Comparison of ENCODE assay signal across 23 cellular contexts in the genomic region with DNA sequence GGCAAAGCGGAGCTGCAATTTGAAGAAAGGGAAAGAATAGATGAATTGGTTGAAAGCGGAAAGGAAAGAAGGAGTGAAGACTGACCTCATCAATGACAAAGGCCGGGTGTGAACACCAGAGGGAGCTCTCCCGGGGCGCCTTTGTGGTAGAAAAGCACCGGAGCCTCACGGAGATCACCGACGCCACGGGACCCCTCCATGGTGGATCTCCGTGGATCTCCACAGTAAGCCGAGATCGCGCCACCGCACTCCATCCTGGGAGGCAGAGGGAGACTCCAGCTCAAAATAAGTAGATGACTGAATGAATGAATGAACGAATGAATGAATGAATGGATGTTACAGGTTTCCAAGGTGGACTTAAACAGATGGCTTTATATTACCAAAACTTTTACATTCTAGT. TPM values are rescaled to one million over a fixed set of nuclear protein-coding genes. Genes with fewer than 3 reads are reported as not detected.
DNase-seq lines count a peak whose midpoint lies in the region; ATAC-seq, FAIRE-seq and TF ChIP-seq lines count a peak whose summit lies in the region.
"Had no signal": no experiment of that assay in that cellular context is flagged by ENCODE, and none has a peak within 500 bp of the region (broad histone marks: within the 10 kb centered on the region; RNA-seq: fewer than 3 reads in every experiment).

No MANE protein-coding gene starts in this region.

- H3K56ac ChIP-seq in mesendoderm (ENCODE audit: low read length), result no peak overlapping the region

- H3K27ac ChIP-seq in MM.1S (ENCODE audit: low read length) (no peak overlapping the region), GM12878 (ENCODE audit: control insufficient read depth, insufficient read depth) (no peak overlapping the region), mesendoderm (ENCODE audit: low read depth, low read length) (no peak overlapping the region)
- H3K27ac ChIP-seq: gastroesophageal sphincter had no signal

- H4K20me1 ChIP-seq in MM.1S (ENCODE audit: insufficient read depth, low read length), result no peaks in the 10 kb centered on the region
- no peaks in the 10 kb centered on the region for H4K20me1 ChIP-seq in GM12878 (ENCODE audit: control insufficient read depth, insufficient read depth)

- TF ChIP-seq RAD21 in GM12878 (IDR thresholded peaks at IDR 0.05; ENCODE audit: insufficient read depth, low read depth, low read length), result no peak

- no peak overlapping the region for H4K8ac ChIP-seq in mesendoderm (ENCODE audit: low read depth, low read length)

- H3K9ac ChIP-seq in MM.1S (ENCODE audit: low read length) (no peak overlapping the region), GM12878 (ENCODE audit: control insufficient read depth, insufficient read depth, low read length) (no peak overlapping the region), mesendoderm (ENCODE audit: low read length) (no peak overlapping the region)

- no peak for FAIRE-seq in GM12878 (lab: Jason Lieb, UNC)
- FAIRE-seq: bronchial epithelial cell, endothelial cell of umbilical vein, H54, urothelium cell line had no signal

- no peak overlapping the region for H2AK5ac ChIP-seq in mesendoderm (ENCODE audit: low read length)

- no peak overlapping the region for H2BK120ac ChIP-seq in mesendoderm (ENCODE audit: low read depth, low read length)

- H3K36me3 ChIP-seq in MM.1S (replicated peaks; ENCODE audit: insufficient read depth, low read length) (no peaks in the 10 kb centered on the region), GM12878 (ENCODE audit: control insufficient read depth in 2 of 2, insufficient read depth in 2 of 2, low read length in 1 of 2) (peaks cover 0 to 17% of the 10 kb centered on the region in 2 experiments; a peak in 2 of 4 replicates), mesendoderm (ENCODE audit: control insufficient read depth, insufficient read depth, low read length) (no peaks in the 10 kb centered on the region)
- H3K36me3 ChIP-seq: gastroesophageal sphincter had no signal

- peaks cover 8% of the 10 kb centered on the region for H3K4me1 ChIP-seq in MM.1S (ENCODE audit: low read length)
- H3K4me1 ChIP-seq in GM12878 (ENCODE audit: control insufficient read depth, insufficient read depth, low read length), result peaks cover 12% of the 10 kb centered on the region
- H3K4me1 ChIP-seq in mesendoderm (ENCODE audit: control insufficient read depth, low read depth, low read length), result peaks cover 3% of the 10 kb centered on the region
- H3K4me1 ChIP-seq: gastroesophageal sphincter had no signal

- peaks cover 23% of the 10 kb centered on the region; the same call in 1 of the 2 replicates for H3K79me2 ChIP-seq in MM.1S (ENCODE audit: low read length)
- peaks cover 22% of the 10 kb centered on the region for H3K79me2 ChIP-seq in GM12878 (ENCODE audit: control insufficient read depth, insufficient read depth, low read length)
- no peaks in the 10 kb centered on the region for H3K79me2 ChIP-seq in mesendoderm (ENCODE audit: control insufficient read depth, insufficient read depth, low read length)

- H3K27me3 ChIP-seq in MM.1S (replicated peaks; ENCODE audit: insufficient read depth, low read length), result no peaks in the 10 kb centered on the region
- H3K27me3 ChIP-seq in GM12878 (replicated peaks in 1 of 2; ENCODE audit: control insufficient read depth in 2 of 2, insufficient read depth in 2 of 2, low read length in 1 of 2), result no peaks in the 10 kb centered on the region
- H3K27me3 ChIP-seq in mesendoderm (ENCODE audit: insufficient read depth, low read length, poor library complexity), result no peaks in the 10 kb centered on the region
- H3K27me3 ChIP-seq: gastroesophageal sphincter had no signal

- CTCF ChIA-PET in GM12878 (lab: Yijun Ruan, JAX), result interaction anchor here (0.6 kb wide), 1 partner anchor 178 kb away, joined by 3 read pairs; no protein-coding TSS in a partner anchor

- no peak overlapping the region for H3K18ac ChIP-seq in mesendoderm (ENCODE audit: low read length)

- H3K23ac ChIP-seq in mesendoderm (ENCODE audit: low read length), result no peak overlapping the region

- WGBS in GM12878 (ENCODE audit: insufficient coverage, insufficient replicate concordance, low lambda C conversion rate, missing lambda C conversion rate), result 96% methylated on average over 16 of the region's 16 CpGs
- WGBS in mesendoderm (ENCODE audit: extremely low coverage, insufficient coverage, low lambda C conversion rate), result no CpG with 5 or more reads among the region's 16 CpGs

- BruUV-seq in GM12878 (replicated peaks; lab: Mats Ljungman, UMichigan), result no TSS peak

- TF ChIP-seq CTCF in GM12872 (IDR thresholded peaks at IDR 0.05; ENCODE audit: insufficient read depth, low read depth, low read length), result peak; percentile 36; the same call in 2 of the 3 replicates
- peak; percentile 19 for TF ChIP-seq CTCF in MM.1S (IDR thresholded peaks at IDR 0.05; ENCODE audit: low read length)
- TF ChIP-seq CTCF in GM12878 (IDR thresholded peaks at IDR 0.05 in 2 of 3, conservative IDR thresholded peaks at IDR 0.05 in 1 of 3; ENCODE audit: control insufficient read depth in 2 of 3, extremely low read depth in 1 of 3, insufficient read depth in 1 of 3, low read depth in 3 of 3, low read length in 3 of 3), result 0 out of 6 replicates have a peak, but pooled peaks of 2 of the 3 experiments have one; percentile 12 to 13

- no peak overlapping the region for H4K5ac ChIP-seq in mesendoderm (ENCODE audit: low read length)

- TF ChIP-seq EP300 in GM12878 (IDR thresholded peaks at IDR 0.05; ENCODE audit: borderline replicate concordance in 1 of 2, control insufficient read depth in 1 of 2, low read depth in 2 of 2, low read length in 2 of 2), result no peak

- H3K4ac ChIP-seq in mesendoderm (ENCODE audit: low read depth, low read length), result no peak overlapping the region

- H2BK5ac ChIP-seq in mesendoderm (ENCODE audit: low read length), result no peak overlapping the region

- H3K9me2 ChIP-seq in MM.1S (replicated peaks; ENCODE audit: insufficient read depth, low read length), result no peaks in the 10 kb centered on the region

- SMC1A ChIA-PET in GM12878 (lab: Charles Lee; ENCODE audit: uncharacterized antibody, unreplicated experiment), result no interaction called here

- no peak for TF ChIP-seq POLR2A in GM12878 (IDR thresholded peaks at IDR 0.05; ENCODE audit: low read depth, low read length)

- H2AFZ ChIP-seq in MM.1S (ENCODE audit: low read length) (no peak overlapping the region), GM12878 (ENCODE audit: control insufficient read depth, low read depth, low read length) (no peak overlapping the region)

- H3K9me3 ChIP-seq in MM.1S (replicated peaks; ENCODE audit: insufficient read depth, low read length), result no peaks in the 10 kb centered on the region
- H3K9me3 ChIP-seq in GM12878 (replicated peaks; ENCODE audit: control insufficient read depth, insufficient read depth, low read length), result no peaks in the 10 kb centered on the region; the same call in 1 of the 3 replicates
- H3K9me3 ChIP-seq: gastroesophageal sphincter had no signal

- H3K4me3 ChIP-seq in MM.1S (ENCODE audit: low read length) (no peak overlapping the region), GM12878 (no peak overlapping the region), mesendoderm (ENCODE audit: low read length) (no peak overlapping the region)
- H3K4me3 ChIP-seq: gastroesophageal sphincter had no signal

- H3K79me1 ChIP-seq in mesendoderm (ENCODE audit: low read length), result no peaks in the 10 kb centered on the region

- H3K4me2 ChIP-seq in MM.1S (ENCODE audit: low read depth, low read length), result no peak overlapping the region
- no peak overlapping the region for H3K4me2 ChIP-seq in GM12878 (ENCODE audit: control insufficient read depth, insufficient read depth)
- H3K4me2 ChIP-seq in mesendoderm (ENCODE audit: low read length), result no peak overlapping the region

- POLR2A ChIA-PET in GM12878 (lab: Charles Lee), result interaction anchor here (0.5 kb wide), 1 partner anchor 305 kb away, joined by 3 read pairs; no protein-coding TSS in a partner anchor

- H2BK15ac ChIP-seq in mesendoderm (replicated peaks; ENCODE audit: low read depth), result no peak overlapping the region

- peaks cover 7% of the 10 kb centered on the region; the same call in 1 of the 2 replicates for H3F3A ChIP-seq in MM.1S (ENCODE audit: insufficient read depth, low read length)

- RAD21 ChIA-PET in GM12878 (lab: Charles Lee; ENCODE audit: unreplicated experiment), result no interaction called here

- intact Hi-C loops in GM12878 (cut with micrococcal nuclease; ENCODE audit: unreplicated experiment), result no loop called here

- in situ Hi-C loops in GM12878 (cut with MboI), result no loop called here

- DNase-seq in MM.1S (no peak), GM12878 (ENCODE audit: low read depth, low spot score) (no peak), mesendoderm (peak; percentile 25)
- DNase-seq: activated CD4-positive, alpha-beta T cell treated with anti-CD3 and anti-CD28 coated beads, Interleukin-2, amount 50 U/mL, for 1 hour; activated gamma-delta T cell; Calu3; dermis blood vessel endothelial cell; EL; NCI-H1105; NCI-H2081 treated with DMSO at 0.1 percent for 48 hours; NCI-H510A; SHP77 had no signal

- no peak for ATAC-seq in GM12878
- no peak for ATAC-seq in GM21515 (IDR thresholded peaks at IDR 0.05; ENCODE audit: unreplicated experiment)
- ATAC-seq in HG03039 (IDR thresholded peaks at IDR 0.05; ENCODE audit: unreplicated experiment), result no peak
- no peak for ATAC-seq in HG02678 (IDR thresholded peaks at IDR 0.05; ENCODE audit: unreplicated experiment)
- ATAC-seq in GM21423 (IDR thresholded peaks at IDR 0.05; ENCODE audit: unreplicated experiment), result no peak
- ATAC-seq: gastroesophageal sphincter; natural killer cell treated with Interleukin-12 subunit alpha and Interleukin-12 subunit beta and Interleukin-15 and Interleukin-18, amount 100 ng/mL, for 72 hours had no signal

TF ChIP-seq in GM12878, 131 proteins besides CTCF, POLR2A, EP300 and RAD21 (continues in another document):
- TF ChIP-seq PAX5 (IDR thresholded peaks at IDR 0.05; ENCODE audit: borderline replicate concordance, low read depth, low read length), result no peak

RNA-seq across cellular contexts. Expression of a gene that starts 25.0 kb away (rescaled TPM):
- 1.5 and 1.7 TPM in 2 replicates for total RNA-seq in GM12878 (2013; cell fraction: nucleolus; rRNA removed)
- total RNA-seq in GM12878 (2014; rRNA removed), result 35.6 and 35.9 TPM in 2 replicates
- total RNA-seq in GM12878 (2014; rRNA removed; fragmentation: Illumina TruSeq; extraction: Trizol), result 36.3 and 36.4 TPM in 2 replicates
- total RNA-seq in GM12878 (2021), result 21.7 and 24.6 TPM in 2 replicates
- polyA plus RNA-seq in GM12878 (2011; ENCODE audit: low read depth), result 32.9 TPM
- polyA plus RNA-seq in GM12878 (2011; rRNA removed), result 1.2 and 2.2 TPM in 2 replicates
- polyA plus RNA-seq in GM12878 (2011; cell fraction: cytosol; rRNA removed), result 0.30 and 0.42 TPM in 2 replicates
- polyA plus RNA-seq in GM12878 (2011; cell fraction: nucleus; rRNA removed), result 0.44 and 0.49 TPM in 2 replicates
- 80.9 and 93.7 TPM in 2 replicates for polyA plus RNA-seq in GM12878 (2012)
- polyA plus RNA-seq in GM12878 (2014; fragmentation: Illumina TruSeq; extraction: Trizol), result 41.9 and 44.1 TPM in 2 replicates
- polyA plus RNA-seq in GM12878 (2014; fragmentation: Nextera tagmentation; extraction: Ambion mirVana), result 10 to 100 TPM in 1 of 2 experiments, 1 to 10 TPM in 1; 8.8 to 14.4 TPM
- 25.9 and 28.2 TPM in 2 replicates for polyA plus RNA-seq in GM12878 (2014; rRNA removed)
- polyA plus RNA-seq in GM12878 (2016; fragmentation: Nextera tagmentation; extraction: Ambion mirVana), result 10 to 100 TPM; 53.9 to 57.7 TPM
- polyA minus RNA-seq in GM12878 (2011; rRNA and poly(A)+ RNA removed), result 0.41 and 0.80 TPM in 2 replicates
- polyA minus RNA-seq in GM12878 (2011; cell fraction: cytosol; rRNA and poly(A)+ RNA removed), result 0.73 and 1.6 TPM in 2 replicates
- polyA minus RNA-seq in GM12878 (2011; cell fraction: nucleus; rRNA and poly(A)+ RNA removed), result 0.36 and 0.86 TPM in 2 replicates
- 9.7 TPM for polyA plus RNA-seq in mesendoderm (2013, experiment 1 of 2)
- polyA plus RNA-seq in mesendoderm (2013, experiment 2 of 2), result 9.5 TPM
